18 cellular contexts compared by ENCODE assay signal in the genomic region with DNA sequence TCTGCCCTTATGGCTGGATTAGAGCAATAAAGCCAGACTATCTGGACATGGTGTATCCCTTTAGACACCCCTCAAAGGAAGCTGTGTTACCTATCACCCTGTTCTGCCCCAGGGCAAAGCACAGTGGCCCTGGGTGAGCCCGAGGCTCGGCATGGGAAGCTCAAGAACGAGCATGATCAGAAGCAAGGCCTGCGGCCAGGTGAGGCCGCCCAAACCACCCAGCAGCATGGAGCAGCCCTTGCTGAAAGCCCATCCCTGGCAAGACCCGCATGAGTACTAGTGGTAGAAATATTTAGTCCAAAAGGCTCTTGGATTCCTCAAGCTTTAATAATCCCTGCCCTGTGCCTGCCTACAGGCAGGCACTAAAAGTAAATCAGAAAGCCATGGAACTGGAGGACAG.
DNase-seq lines count a peak whose midpoint lies in the region; ATAC-seq and TF ChIP-seq lines count a peak whose summit lies in the region.
"Had no signal": no experiment of that assay in that cellular context is flagged by ENCODE, and none has a peak within 500 bp of the region (broad histone marks: within the 10 kb centered on the region; RNA-seq: fewer than 3 reads in every experiment).

No MANE protein-coding gene starts in this region.

- CTCF ChIA-PET in WTC11 (lab: Charles Lee), result interaction anchor here (1.3 kb wide), 1 partner anchor 29 kb away, joined by 4 read pairs; no protein-coding TSS in a partner anchor

- H3K4me3 ChIP-seq in neural progenitor cell (no peak overlapping the region), vagina (no peak overlapping the region)
- H3K4me3 ChIP-seq: A549, BLaER1 had no signal

- H3K27me3 ChIP-seq in neural progenitor cell (no peaks in the 10 kb centered on the region), vagina (no peaks in the 10 kb centered on the region)
- H3K27me3 ChIP-seq: BLaER1 had no signal

- peaks cover 12% of the 10 kb centered on the region for H4K20me1 ChIP-seq in neural progenitor cell (ENCODE audit: low read depth)
- H4K20me1 ChIP-seq: BLaER1 had no signal

- H3K9ac ChIP-seq in neural progenitor cell, result no peak overlapping the region
- H3K9ac ChIP-seq: BLaER1 had no signal

- TF ChIP-seq POLR2A in vagina (IDR thresholded peaks at IDR 0.05), result no peak

- peaks cover 5% of the 10 kb centered on the region for H3K4me1 ChIP-seq in neural progenitor cell
- no peaks in the 10 kb centered on the region for H3K4me1 ChIP-seq in vagina
- H3K4me1 ChIP-seq: A549, BLaER1 had no signal

- no peak overlapping the region for H3K27ac ChIP-seq in neural progenitor cell
- no peak overlapping the region for H3K27ac ChIP-seq in vagina
- H3K27ac ChIP-seq: 22Rv1, A549, BLaER1 had no signal

- H3K4me3 Mint-ChIP-seq in WTC11 (no peak overlapping the region), neural progenitor cell (no peak overlapping the region)
- H3K4me3 Mint-ChIP-seq: CD14-positive monocyte; CD4-positive, alpha-beta memory T cell; HFFc6 had no signal

- POLR2A ChIA-PET in WTC11 (lab: Charles Lee), result no interaction called here

- DNase-seq in D341Med (ENCODE audit: low spot score) (peak; percentile 51), WTC11 (ENCODE audit: low spot score) (no peak), neural progenitor cell (ENCODE audit: low spot score) (no peak), vagina (ENCODE audit: extremely low spot score in 2 of 2) (peak; percentile 60 to 91), NCI-H524 (lab: John Stamatoyannopoulos, UW) (no peak), NCI-H446 (lab: John Stamatoyannopoulos, UW) (no peak)
- DNase-seq: CD4-positive, alpha-beta memory T cell; DMS79 treated with DMSO at 0.1 percent for 48 hours; GF-D8; GOT3; H7; HFFc6 had no signal

- H3K9me3 ChIP-seq in neural progenitor cell (ENCODE audit: low read depth) (no peaks in the 10 kb centered on the region), vagina (no peaks in the 10 kb centered on the region)
- H3K9me3 ChIP-seq: A549, BLaER1 had no signal

- H2AFZ ChIP-seq in neural progenitor cell (replicated peaks), result no peak overlapping the region

- H3K36me3 ChIP-seq in neural progenitor cell (no peaks in the 10 kb centered on the region), vagina (no peaks in the 10 kb centered on the region)
- H3K36me3 ChIP-seq: BLaER1 had no signal

- H3K36me3 Mint-ChIP-seq in WTC11 (peaks cover 32% of the 10 kb centered on the region), neural progenitor cell (no peaks in the 10 kb centered on the region)
- H3K36me3 Mint-ChIP-seq: CD14-positive monocyte; CD4-positive, alpha-beta memory T cell had no signal

- ATAC-seq in WTC11 (no peak), HG02938 (IDR thresholded peaks at IDR 0.05; ENCODE audit: unreplicated experiment) (no peak)
- ATAC-seq: A549, HCT116 had no signal

- no peaks in the 10 kb centered on the region for H3F3A ChIP-seq in neural progenitor cell (ENCODE audit: low read depth)

- H3K9me3 Mint-ChIP-seq in WTC11, result peaks cover 20% of the 10 kb centered on the region
- H3K9me3 Mint-ChIP-seq in neural progenitor cell, result peaks cover 11% of the 10 kb centered on the region
- H3K9me3 Mint-ChIP-seq: HFFc6 had no signal

- TF ChIP-seq CTCF in WTC11 (IDR thresholded peaks at IDR 0.05) (no peak), neural progenitor cell (IDR thresholded peaks at IDR 0.05) (no peak), vagina (IDR thresholded peaks at IDR 0.05) (no peak)

- H3K4me2 ChIP-seq in neural progenitor cell, result peak overlapping the region; percentile 16
- H3K4me2 ChIP-seq: A549, BLaER1 had no signal

- H3K79me2 ChIP-seq in neural progenitor cell (ENCODE audit: low read depth), result peaks cover 19% of the 10 kb centered on the region

- H3K27ac Mint-ChIP-seq in WTC11 (peak overlapping the region; percentile 39; the same call in 1 of the 2 replicates), neural progenitor cell (no peak overlapping the region)
- H3K27ac Mint-ChIP-seq: CD14-positive monocyte; CD4-positive, alpha-beta memory T cell; HFFc6 had no signal

- H3K4me1 Mint-ChIP-seq in WTC11 (peaks cover 29% of the 10 kb centered on the region), neural progenitor cell (peaks cover 9% of the 10 kb centered on the region)
- H3K4me1 Mint-ChIP-seq: CD4-positive, alpha-beta memory T cell had no signal

- no peaks in the 10 kb centered on the region for H3K27me3 Mint-ChIP-seq in WTC11 (ENCODE audit: low read depth)
- peaks cover 4% of the 10 kb centered on the region for H3K27me3 Mint-ChIP-seq in neural progenitor cell (ENCODE audit: insufficient read depth, low read depth)

- intact Hi-C loops in vagina (cut with DNase I), result no loop called here

TF ChIP-seq in WTC11, 78 proteins besides CTCF, POLR2A, EP300 and RAD21:
- no peak for TF ChIP-seq E2F1 (CRISPR knock-in tag; IDR thresholded peaks at IDR 0.05)

Comparison
In these comparisons a context has a peak if more than half of its experiments do, and no peak if none do; other contexts are left out.
1. DNase-seq: peak in D341Med (single experiment) and vagina (2 of 2); none in WTC11 (single experiment), neural progenitor cell (single experiment), NCI-H524 (0 of 2) and NCI-H446 (0 of 2).